9 cellular contexts compared by ENCODE assay signal in the genomic region with DNA sequence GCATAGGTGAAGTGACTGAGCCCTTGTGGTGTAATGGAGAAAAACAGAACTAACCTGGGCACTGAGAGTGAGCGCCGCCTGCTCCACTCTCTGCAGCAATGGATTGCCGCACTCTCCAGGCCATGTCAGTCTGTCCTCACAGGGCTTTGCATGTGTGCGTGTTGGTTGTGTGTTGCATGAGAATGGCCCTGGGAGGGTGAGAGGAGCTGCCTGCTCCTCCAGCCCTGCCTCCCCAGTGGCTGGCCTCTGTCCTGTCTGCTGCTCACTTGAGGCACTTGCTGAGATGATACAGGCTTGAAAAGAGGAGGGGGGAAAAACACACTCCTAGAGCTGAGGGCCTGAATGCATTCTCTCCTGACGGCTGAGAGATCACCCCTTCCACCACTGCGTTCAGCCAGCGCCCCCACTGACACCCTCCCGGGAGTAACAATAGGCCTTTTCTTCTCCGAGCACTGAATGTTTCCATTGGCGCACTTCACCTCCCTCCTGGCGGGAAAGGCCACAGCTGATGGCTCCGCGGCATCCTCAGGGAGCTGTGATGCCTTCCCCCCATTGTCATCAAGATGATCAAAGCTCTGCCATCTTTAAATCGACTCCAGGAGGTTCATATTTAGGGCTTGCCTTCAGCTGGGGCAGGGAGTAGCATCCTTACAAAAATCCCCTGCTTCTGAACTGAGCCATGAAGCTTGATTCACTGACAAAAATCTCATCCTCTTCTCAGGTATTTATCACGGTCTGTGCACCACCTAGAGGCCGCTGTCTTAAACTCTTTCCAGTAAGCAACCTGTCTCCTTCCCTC. TPM values are rescaled to one million over a fixed set of nuclear protein-coding genes. Genes with fewer than 3 reads are reported as not detected.
DNase-seq lines count a peak whose midpoint lies in the region; ATAC-seq and TF ChIP-seq lines count a peak whose summit lies in the region.
"Had no signal": no experiment of that assay in that cellular context is flagged by ENCODE, and none has a peak within 500 bp of the region (broad histone marks: within the 10 kb centered on the region; RNA-seq: fewer than 3 reads in every experiment).

No MANE protein-coding gene starts in this region.

- no peak overlapping the region for H3K27ac Mint-ChIP-seq in CD4-positive, alpha-beta memory T cell
- no peak overlapping the region for H3K27ac Mint-ChIP-seq in stimulated activated memory B cell treated with anti-CD40 and anti-IgM and Interleukin-4, amounts not matched to agents 10 μg/mL and 1 μg/mL and 100 μg/mL, for 72 hours

- H3K4me3 Mint-ChIP-seq in CD4-positive, alpha-beta memory T cell: no peak overlapping the region
- H3K4me3 Mint-ChIP-seq in stimulated activated memory B cell treated with anti-CD40 and anti-IgM and Interleukin-4, amounts not matched to agents 10 μg/mL and 1 μg/mL and 100 μg/mL, for 72 hours: no peak overlapping the region

- H3K4me3 ChIP-seq in CD4-positive, alpha-beta memory T cell (ENCODE audit: low read length in 2 of 2): no peak overlapping the region
- no peak overlapping the region for H3K4me3 ChIP-seq in RWPE2 (ENCODE audit: severe bottlenecking)
- H3K4me3 ChIP-seq: skin epidermis had no signal

- CTCF ChIA-PET in CD4-positive, alpha-beta memory T cell (lab: Charles Lee; ENCODE audit: partially characterized antibody): interaction anchor here (0.7 to 15.7 kb wide), 17 partner anchors 9 to 1444 kb away, joined by 3 to 311 read pairs (median 4); no protein-coding TSS in a partner anchor

- H3K4me1 ChIP-seq in CD4-positive, alpha-beta memory T cell (ENCODE audit: insufficient read depth, low read length): no peaks in the 10 kb centered on the region
- no peaks in the 10 kb centered on the region for H3K4me1 ChIP-seq in RWPE2 (ENCODE audit: insufficient read depth, poor library complexity, severe bottlenecking)

- H3K36me3 Mint-ChIP-seq in CD4-positive, alpha-beta memory T cell: no peaks in the 10 kb centered on the region
- no peaks in the 10 kb centered on the region for H3K36me3 Mint-ChIP-seq in stimulated activated memory B cell treated with anti-CD40 and anti-IgM and Interleukin-4, amounts not matched to agents 10 μg/mL and 1 μg/mL and 100 μg/mL, for 72 hours

- H3K27me3 ChIP-seq in CD4-positive, alpha-beta memory T cell (ENCODE audit: insufficient read depth, low read length): no peaks in the 10 kb centered on the region
- H3K27me3 ChIP-seq in RWPE2 (ENCODE audit: insufficient read depth, poor library complexity, severe bottlenecking): no peaks in the 10 kb centered on the region

- peaks cover 21 to 26% of the 10 kb centered on the region in 2 donors for H3K27me3 Mint-ChIP-seq in CD4-positive, alpha-beta memory T cell
- H3K27me3 Mint-ChIP-seq in stimulated activated memory B cell treated with anti-CD40 and anti-IgM and Interleukin-4, amounts not matched to agents 10 μg/mL and 1 μg/mL and 100 μg/mL, for 72 hours: peaks cover 25% of the 10 kb centered on the region

- H3K9me3 Mint-ChIP-seq in CD4-positive, alpha-beta memory T cell: no peaks in the 10 kb centered on the region
- H3K9me3 Mint-ChIP-seq in stimulated activated memory B cell treated with anti-CD40 and anti-IgM and Interleukin-4, amounts not matched to agents 10 μg/mL and 1 μg/mL and 100 μg/mL, for 72 hours: no peaks in the 10 kb centered on the region

- peak in 4 of 5 donors; percentile 20 to 32 (median 24) for DNase-seq in CD4-positive, alpha-beta memory T cell
- DNase-seq in KG1 (lab: John Stamatoyannopoulos, UW) (peak; percentile 20), RWPE2 (ENCODE audit: low spot score) (no peak), cerebellum (ENCODE audit: low spot score) (peak; percentile 79), kidney tubule cell (ENCODE audit: low spot score) (peak; percentile 72)
- no peak for DNase-seq in NK-92 treated with Interleukin-12 subunit alpha and Interleukin-12 subunit beta, amount 100 ng/mL, for 24 hours (lab: John Stamatoyannopoulos, UW)

- no peaks in the 10 kb centered on the region for H3K4me1 Mint-ChIP-seq in CD4-positive, alpha-beta memory T cell
- no peaks in the 10 kb centered on the region for H3K4me1 Mint-ChIP-seq in stimulated activated memory B cell treated with anti-CD40 and anti-IgM and Interleukin-4, amounts not matched to agents 10 μg/mL and 1 μg/mL and 100 μg/mL, for 72 hours

- ATAC-seq in GM19372 (IDR thresholded peaks at IDR 0.05; ENCODE audit: low read depth, unreplicated experiment) (peak; percentile 61), RWPE2 (ENCODE audit: low read depth) (peak; percentile 80)
- peak; percentile 55 for ATAC-seq in stimulated activated memory B cell treated with anti-CD40 and anti-IgM and Interleukin-4, amounts not matched to agents 10 μg/mL and 1 μg/mL and 100 μg/mL, for 72 hours

- H3K9me3 ChIP-seq in CD4-positive, alpha-beta memory T cell (ENCODE audit: control insufficient read depth in 1 of 2, low read length in 2 of 2): no peaks in the 10 kb centered on the region
- H3K9me3 ChIP-seq in RWPE2 (ENCODE audit: severe bottlenecking): no peaks in the 10 kb centered on the region

- TF ChIP-seq CTCF in RWPE2 (IDR thresholded peaks at IDR 0.05; ENCODE audit: poor library complexity, severe bottlenecking): peak; percentile 79

- H3K36me3 ChIP-seq in CD4-positive, alpha-beta memory T cell (ENCODE audit: insufficient read depth, low read length): no peaks in the 10 kb centered on the region
- no peaks in the 10 kb centered on the region for H3K36me3 ChIP-seq in RWPE2 (ENCODE audit: low read depth)

- POLR2A ChIA-PET in CD4-positive, alpha-beta memory T cell (lab: Charles Lee; ENCODE audit: partially characterized antibody): interaction anchor here (1.3 kb wide), 1 partner anchor 721 kb away, joined by 3 read pairs; no protein-coding TSS in a partner anchor

- intact Hi-C loops in CD4-positive, alpha-beta memory T cell (cut with micrococcal nuclease): no loop called here

- H3K27ac ChIP-seq in CD4-positive, alpha-beta memory T cell (ENCODE audit: low read depth, low read length): no peak overlapping the region
- no peak overlapping the region for H3K27ac ChIP-seq in RWPE2 (ENCODE audit: poor library complexity, severe bottlenecking)

RNA-seq across cellular contexts. Expression of a gene that starts 49.9 kb away (rescaled TPM):
- total RNA-seq in CD4-positive, alpha-beta memory T cell: not detected
- polyA plus RNA-seq in CD4-positive, alpha-beta memory T cell: not detected
- total RNA-seq in cerebellum: 1.6 TPM

Comparison
In these comparisons a context has a peak if more than half of its experiments do, and no peak if none do; other contexts are left out.
1. DNase-seq: peak in CD4-positive, alpha-beta memory T cell (4 of 5), KG1 (single experiment), cerebellum (single experiment) and kidney tubule cell (single experiment); none in RWPE2 (single experiment) and NK-92 treated with Interleukin-12 subunit alpha and Interleukin-12 subunit beta, amount 100 ng/mL, for 24 hours (single experiment).
2. Peak in every context shown above with its lines, with median percentiles within 50 percentile points of each other: ATAC-seq.